16 cellular contexts compared by ENCODE assay signal in genomic region chr10:52453501-52453900, GRCh38.
"Had no signal": no experiment of that assay in that cellular context is flagged by ENCODE, and none has a peak within 500 bp of the region (broad histone marks: within the 10 kb centered on the region; RNA-seq: fewer than 3 reads in every experiment).

No MANE protein-coding gene starts in this region.

- H3K36me3 ChIP-seq: gastrocnemius medialis, heart right ventricle, ovary had no signal

- H3K9me3 ChIP-seq: gastrocnemius medialis, heart right ventricle, ovary had no signal

- H3K4me3 Mint-ChIP-seq: dendritic cell treated with granulocyte-macrophage colony-stimulating factor and Interleukin-4, amounts not matched to agents 40 ng/mL and 50 ng/mL, for 4 days; effector memory CD8-positive, alpha-beta T cell; natural killer cell; neural crest cell had no signal

- H3K27ac ChIP-seq: gastrocnemius medialis, heart right ventricle, ovary had no signal

- H3K4me1 ChIP-seq: gastrocnemius medialis, heart right ventricle had no signal

- DNase-seq: effector memory CD8-positive, alpha-beta T cell; erythroblast; gastrocnemius medialis; heart right ventricle; hypothalamus; natural killer cell; nucleus accumbens; ovary; right cardiac atrium; stimulated activated CD4-positive, alpha-beta T cell treated with anti-CD3 and anti-CD28 coated beads, Interleukin-2, amount 100 ng/mL, for 48 hours; stimulated activated naive CD4-positive, alpha-beta T cell treated with Interleukin-2 at 50 U/mL for 16 hours; trophoblast cell had no signal

- H3K27ac Mint-ChIP-seq: dendritic cell treated with granulocyte-macrophage colony-stimulating factor and Interleukin-4, amounts not matched to agents 40 ng/mL and 50 ng/mL, for 4 days; effector memory CD8-positive, alpha-beta T cell; natural killer cell had no signal

- H3K36me3 Mint-ChIP-seq: natural killer cell had no signal

- H3K4me3 ChIP-seq: gastrocnemius medialis, heart right ventricle, ovary, smooth muscle cell had no signal

- ATAC-seq: effector memory CD8-positive, alpha-beta T cell; gastrocnemius medialis; left lobe of liver; natural killer cell had no signal

- H3K4me2 ChIP-seq: smooth muscle cell had no signal

- H3K27me3 ChIP-seq: gastrocnemius medialis, heart right ventricle, ovary had no signal

- H3K9me3 Mint-ChIP-seq: dendritic cell treated with granulocyte-macrophage colony-stimulating factor and Interleukin-4, amounts not matched to agents 40 ng/mL and 50 ng/mL, for 4 days; natural killer cell; neural crest cell had no signal

- H3K4me1 Mint-ChIP-seq: natural killer cell had no signal

- H3K27me3 Mint-ChIP-seq: dendritic cell treated with granulocyte-macrophage colony-stimulating factor and Interleukin-4, amounts not matched to agents 40 ng/mL and 50 ng/mL, for 4 days; effector memory CD8-positive, alpha-beta T cell had no signal
